Comparison of ENCODE assay signal across 17 cellular contexts in genomic region chr13:49539313-49539712, GRCh38. TPM values are rescaled to one million over a fixed set of nuclear protein-coding genes. Genes with fewer than 3 reads are reported as not detected.
A peak's percentile ranks its signal among the peaks of the same experiment; 100 is the strongest.
DNase-seq lines count a peak whose midpoint lies in the region; ATAC-seq and TF ChIP-seq lines count a peak whose summit lies in the region.
"Had no signal": no experiment of that assay in that cellular context is flagged by ENCODE, and none has a peak within 500 bp of the region (broad histone marks: within the 10 kb centered on the region; RNA-seq: fewer than 3 reads in every experiment).

No MANE protein-coding gene starts in this region.

- DNase-seq in activated T-cell treated with anti-CD3 and anti-CD28 coated beads, Interleukin-2, amount 50 U/mL, for 72 hours = no peak
- no peak for DNase-seq in activated T-cell treated with anti-CD3 and anti-CD28 coated beads for 4 hours
- DNase-seq in SJSA1 (ENCODE audit: low read depth in 1 of 2, low spot score in 2 of 2) = no peak
- peak; percentile 15 for DNase-seq in fibroblast of mammary gland (ENCODE audit: low read depth)
- DNase-seq in stimulated activated naive CD8-positive, alpha-beta T cell treated with anti-CD3 and anti-CD28 coated beads, Interleukin-15, amount 100 ng/mL, for 72 hours = no peak
- no peak for DNase-seq in effector CD4-positive, alpha-beta T cell
- no peak for DNase-seq in kidney glomerular epithelial cell (lab: John Stamatoyannopoulos, UW)
- DNase-seq: brain microvascular endothelial cell; HFFc6; NCI-H1092; NCI-H774; RPMI8226; stimulated activated naive CD4-positive, alpha-beta T cell treated with Interleukin-2 at 50 U/mL for 16 hours had no signal

- H3K27me3 ChIP-seq in SJSA1 (replicated peaks) = no peaks in the 10 kb centered on the region
- H3K27me3 ChIP-seq: brain microvascular endothelial cell had no signal

- no peaks in the 10 kb centered on the region for H3K9me3 Mint-ChIP-seq in activated T-cell treated with anti-CD3 and anti-CD28 coated beads, Interleukin-2, amount 50 U/mL, for 72 hours
- no peaks in the 10 kb centered on the region for H3K9me3 Mint-ChIP-seq in stimulated activated naive CD8-positive, alpha-beta T cell treated with anti-CD3 and anti-CD28 coated beads, Interleukin-15, amount 100 ng/mL, for 72 hours
- H3K9me3 Mint-ChIP-seq: HFFc6, IgD-negative memory B cell had no signal

- no peaks in the 10 kb centered on the region for H3K27me3 Mint-ChIP-seq in activated T-cell treated with anti-CD3 and anti-CD28 coated beads, Interleukin-2, amount 50 U/mL, for 72 hours (ENCODE audit: low read depth)
- no peaks in the 10 kb centered on the region for H3K27me3 Mint-ChIP-seq in stimulated activated naive CD8-positive, alpha-beta T cell treated with anti-CD3 and anti-CD28 coated beads, Interleukin-15, amount 100 ng/mL, for 72 hours
- H3K27me3 Mint-ChIP-seq: IgD-negative memory B cell had no signal

- TF ChIP-seq CTCF in fibroblast of mammary gland (conservative IDR thresholded peaks at IDR 0.05; ENCODE audit: control insufficient read depth, insufficient read depth, low read depth, low read length) = no peak

- peaks cover 19% of the 10 kb centered on the region for H3K4me1 Mint-ChIP-seq in activated T-cell treated with anti-CD3 and anti-CD28 coated beads, Interleukin-2, amount 50 U/mL, for 72 hours (ENCODE audit: low read depth)
- H3K4me1 Mint-ChIP-seq in stimulated activated naive CD8-positive, alpha-beta T cell treated with anti-CD3 and anti-CD28 coated beads, Interleukin-15, amount 100 ng/mL, for 72 hours = peaks cover 17% of the 10 kb centered on the region

- H3K4me3 ChIP-seq in SJSA1 (no peak overlapping the region), fibroblast of mammary gland (ENCODE audit: control insufficient read depth, low read depth, low read length) (no peak overlapping the region)

- H3K36me3 Mint-ChIP-seq in activated T-cell treated with anti-CD3 and anti-CD28 coated beads, Interleukin-2, amount 50 U/mL, for 72 hours (ENCODE audit: insufficient read depth in 2 of 2) = peaks cover 2 to 12% of the 10 kb centered on the region in 2 donors

- no peak for ATAC-seq in activated T-cell treated with anti-CD3 and anti-CD28 coated beads, Interleukin-2, amount 50 U/mL, for 72 hours (replicated peaks in 1 of 2)
- ATAC-seq in stimulated activated naive CD8-positive, alpha-beta T cell treated with anti-CD3 and anti-CD28 coated beads, Interleukin-15, amount 100 ng/mL, for 72 hours = no peak
- ATAC-seq in GM21423 (IDR thresholded peaks at IDR 0.05; ENCODE audit: unreplicated experiment) = no peak
- ATAC-seq: activated CD4-positive, CD25-positive, alpha-beta regulatory T cell treated with anti-CD3 and anti-CD28 coated beads, Interleukin-2, amount 50 U/mL, for 24 hours had no signal

- peaks cover 26% of the 10 kb centered on the region for H3K36me3 ChIP-seq in SJSA1

- 0 out of 2 replicates have a peak overlapping the region, but pooled peaks have one; percentile 83 for H3K27ac ChIP-seq in SJSA1
- H3K27ac ChIP-seq: brain microvascular endothelial cell, parathyroid adenoma had no signal

- H3K4me1 ChIP-seq in SJSA1 (replicated peaks) = peaks cover 15% of the 10 kb centered on the region
- H3K4me1 ChIP-seq: parathyroid adenoma had no signal

- H3K4me3 Mint-ChIP-seq in activated T-cell treated with anti-CD3 and anti-CD28 coated beads, Interleukin-2, amount 50 U/mL, for 72 hours = peak overlapping the region in 1 of 2 donors; percentile 24
- H3K4me3 Mint-ChIP-seq in stimulated activated naive CD8-positive, alpha-beta T cell treated with anti-CD3 and anti-CD28 coated beads, Interleukin-15, amount 100 ng/mL, for 72 hours = no peak overlapping the region
- H3K4me3 Mint-ChIP-seq: HFFc6, IgD-negative memory B cell had no signal

- peak overlapping the region; percentile 78 for H3K27ac Mint-ChIP-seq in activated T-cell treated with anti-CD3 and anti-CD28 coated beads, Interleukin-2, amount 50 U/mL, for 72 hours
- H3K27ac Mint-ChIP-seq in stimulated activated naive CD8-positive, alpha-beta T cell treated with anti-CD3 and anti-CD28 coated beads, Interleukin-15, amount 100 ng/mL, for 72 hours = peak overlapping the region; percentile 42 to 48
- H3K27ac Mint-ChIP-seq: HFFc6 had no signal

- no peaks in the 10 kb centered on the region for H3K9me3 ChIP-seq in SJSA1 (replicated peaks)

RNA-seq across cellular contexts. Expression of gene PHF11, which starts 43.6 kb away (rescaled TPM):
- 100 to 1,000 TPM in 1 of 2 donors, 10 to 100 TPM in 1; 98.9 to 145 TPM for total RNA-seq in activated T-cell treated with anti-CD3 and anti-CD28 coated beads, Interleukin-2, amount 50 U/mL, for 72 hours
- total RNA-seq in SJSA1 (2014; rRNA removed; shearing (Covaris generic)) = 20.1 and 52.2 TPM in 2 replicates

RNA-seq across cellular contexts. Expression of gene RCBTB1, which starts 46.0 kb away (rescaled TPM):
- 10 to 100 TPM; 23.8 to 26.9 TPM for total RNA-seq in activated T-cell treated with anti-CD3 and anti-CD28 coated beads, Interleukin-2, amount 50 U/mL, for 72 hours
- total RNA-seq in SJSA1 (2014; rRNA removed; shearing (Covaris generic)) = 10.3 and 13.5 TPM in 2 replicates
